1 cellular context compared by ENCODE assay signal in the genomic region with DNA sequence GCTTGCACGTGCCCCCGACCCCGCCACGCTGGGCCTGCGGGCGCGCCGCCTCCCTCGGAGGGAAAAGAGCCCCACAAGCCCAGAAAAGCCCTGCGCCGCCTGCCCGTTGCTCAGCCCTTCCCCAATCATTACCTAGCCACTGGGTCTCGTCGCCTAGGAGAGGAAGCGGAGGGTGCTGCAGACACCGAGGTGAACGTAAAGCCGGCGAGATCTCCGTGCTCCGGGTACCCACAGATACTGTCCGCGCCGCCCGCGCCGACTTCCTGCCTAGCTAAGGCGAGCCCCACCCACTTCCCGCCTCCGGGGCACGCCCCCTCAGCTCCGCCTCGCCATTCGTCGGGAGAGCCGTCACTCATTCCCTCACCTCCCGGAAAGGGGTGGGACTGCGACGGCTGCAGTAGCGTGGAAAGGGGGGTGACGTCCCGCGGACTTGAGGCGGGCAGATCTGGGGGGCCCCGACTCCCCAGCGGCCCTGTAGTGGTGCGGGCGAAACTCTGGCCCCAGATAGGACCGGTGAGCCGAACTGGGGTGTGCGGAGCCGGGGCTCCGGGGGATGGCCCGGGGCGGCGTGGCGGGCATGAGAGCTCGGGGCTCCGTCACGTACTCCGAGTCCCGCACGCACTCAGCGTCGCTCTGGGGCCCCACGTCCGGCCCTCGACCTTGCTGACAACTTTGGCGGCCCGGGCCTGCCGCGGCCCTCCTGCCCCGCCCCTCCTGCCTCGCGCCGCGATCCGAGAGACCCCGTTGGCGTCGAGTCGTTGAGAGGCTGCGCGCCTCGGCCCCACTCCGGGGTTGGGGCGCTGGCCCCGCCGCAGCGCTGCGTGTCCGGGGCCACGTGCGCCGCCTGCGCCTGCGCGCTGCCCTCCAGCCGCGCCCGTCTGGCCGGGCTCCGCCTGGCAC.
A peak's percentile ranks its signal among the peaks of the same experiment; 100 is the strongest.
TF ChIP-seq lines count a peak whose summit lies in the region.

A gene (minus strand): TSS at position 239 of the 900 bp plus-strand sequence. CDS start 3,778 bp downstream, outside the sequence.

TF ChIP-seq in WTC11, 78 proteins besides CTCF, POLR2A, EP300 and RAD21 (continued from another document):
- TF ChIP-seq, protein P1, sequence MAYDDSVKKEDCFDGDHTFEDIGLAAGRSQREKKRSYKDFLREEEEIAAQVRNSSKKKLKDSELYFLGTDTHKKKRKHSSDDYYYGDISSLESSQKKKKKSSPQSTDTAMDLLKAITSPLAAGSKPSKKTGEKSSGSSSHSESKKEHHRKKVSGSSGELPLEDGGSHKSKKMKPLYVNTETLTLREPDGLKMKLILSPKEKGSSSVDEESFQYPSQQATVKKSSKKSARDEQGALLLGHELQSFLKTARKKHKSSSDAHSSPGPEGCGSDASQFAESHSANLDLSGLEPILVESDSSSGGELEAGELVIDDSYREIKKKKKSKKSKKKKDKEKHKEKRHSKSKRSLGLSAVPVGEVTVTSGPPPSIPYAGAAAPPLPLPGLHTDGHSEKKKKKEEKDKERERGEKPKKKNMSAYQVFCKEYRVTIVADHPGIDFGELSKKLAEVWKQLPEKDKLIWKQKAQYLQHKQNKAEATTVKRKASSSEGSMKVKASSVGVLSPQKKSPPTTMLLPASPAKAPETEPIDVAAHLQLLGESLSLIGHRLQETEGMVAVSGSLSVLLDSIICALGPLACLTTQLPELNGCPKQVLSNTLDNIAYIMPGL (CRISPR knock-in tag; IDR thresholded peaks at IDR 0.05) = peak; percentile 67; the same call in 1 of the 2 replicates
- TF ChIP-seq ZNF263 (CRISPR knock-in tag; IDR thresholded peaks at IDR 0.05; ENCODE audit: low read depth) = no peak
- TF ChIP-seq ZNF121 (CRISPR knock-in tag; IDR thresholded peaks at IDR 0.05) = no peak
- no peak for TF ChIP-seq MXD4 (CRISPR knock-in tag; IDR thresholded peaks at IDR 0.05; ENCODE audit: borderline replicate concordance)
- TF ChIP-seq SOX15 (CRISPR knock-in tag; IDR thresholded peaks at IDR 0.05) = no peak
